In genomic region chr1:177780096-177780700, GRCh38 we compare ENCODE assay signal across 9 cellular contexts.
DNase-seq lines count a peak whose midpoint lies in the region; TF ChIP-seq lines count a peak whose summit lies in the region.
"Had no signal": no experiment of that assay in that cellular context is flagged by ENCODE, and none has a peak within 500 bp of the region (broad histone marks: within the 10 kb centered on the region; RNA-seq: fewer than 3 reads in every experiment).

No MANE protein-coding gene starts in this region.

- intact Hi-C loops in ovary (cut with DNase I) = no loop called here

- H3K27me3 ChIP-seq in skeletal muscle satellite cell (ENCODE audit: control insufficient read depth, insufficient read depth, low read length) (no peaks in the 10 kb centered on the region), ovary (no peaks in the 10 kb centered on the region)

- 21 to 28% (median 24%) methylated on average over 5 of the region's 5 CpGs for whole genome bisulfite sequencing in ovary, 3 donors

- H3K36me3 ChIP-seq in skeletal muscle satellite cell (ENCODE audit: insufficient read depth, low read length) = no peaks in the 10 kb centered on the region
- H3K36me3 ChIP-seq in ovary = no peaks in the 10 kb centered on the region

- H3K9me3 ChIP-seq in skeletal muscle satellite cell (replicated peaks; ENCODE audit: low read length) (no peaks in the 10 kb centered on the region), ovary (no peaks in the 10 kb centered on the region)

- no peak for TF ChIP-seq POLR2A in ovary (IDR thresholded peaks at IDR 0.05)

- H3K4me3 Mint-ChIP-seq in T-helper 2 cell treated with Interferon-gamma antibody and Interleukin-4, amounts not matched to agents 5 μg/mL and 100 μg/mL, for 36 hours = no peak overlapping the region
- H3K4me3 Mint-ChIP-seq: B cell had no signal

- no peaks in the 10 kb centered on the region for H3K27me3 Mint-ChIP-seq in T-helper 2 cell treated with Interferon-gamma antibody and Interleukin-4, amounts not matched to agents 5 μg/mL and 100 μg/mL, for 36 hours (ENCODE audit: low read depth)
- H3K27me3 Mint-ChIP-seq: B cell had no signal

- TF ChIP-seq EP300 in ovary (IDR thresholded peaks at IDR 0.05) = no peak

- peak in 1 of 3 donors; percentile 6 for TF ChIP-seq CTCF in ovary (IDR thresholded peaks at IDR 0.05)

- no peak overlapping the region for H3K27ac Mint-ChIP-seq in T-helper 2 cell treated with Interferon-gamma antibody and Interleukin-4, amounts not matched to agents 5 μg/mL and 100 μg/mL, for 36 hours
- H3K27ac Mint-ChIP-seq: B cell had no signal

- peak overlapping the region; percentile 50 for H3K4me2 ChIP-seq in skeletal muscle satellite cell (ENCODE audit: low read length)

- peaks cover 8% of the 10 kb centered on the region for H3K9me3 Mint-ChIP-seq in T-helper 2 cell treated with Interferon-gamma antibody and Interleukin-4, amounts not matched to agents 5 μg/mL and 100 μg/mL, for 36 hours

- DNase-seq in NCI-H2171 treated with DMSO at 0.1 percent for 48 hours (lab: John Stamatoyannopoulos, UW) (peak; percentile 30), NCI-H2171 (lab: John Stamatoyannopoulos, UW) (no peak), NCI-H1092 (lab: John Stamatoyannopoulos, UW) (peak; percentile 57), SK-N-DZ (ENCODE audit: low spot score) (peak; percentile 3), glomerular visceral epithelial cell (ENCODE audit: extremely low spot score) (peak; percentile 11), ovary (no peak)
- no peak for DNase-seq in T-helper 2 cell treated with Interferon-gamma antibody and Interleukin-4, amounts not matched to agents 5 μg/mL and 100 μg/mL, for 36 hours (ENCODE audit: low spot score)

- H3K4me3 ChIP-seq in skeletal muscle satellite cell (ENCODE audit: low read length) (no peak overlapping the region), ovary (no peak overlapping the region)

- no peaks in the 10 kb centered on the region for H3K36me3 Mint-ChIP-seq in T-helper 2 cell treated with Interferon-gamma antibody and Interleukin-4, amounts not matched to agents 5 μg/mL and 100 μg/mL, for 36 hours (ENCODE audit: low read depth)

- peak overlapping the region; percentile 35 for H3K9ac ChIP-seq in skeletal muscle satellite cell (ENCODE audit: low read depth, low read length)

- H3K4me1 ChIP-seq in skeletal muscle satellite cell (ENCODE audit: control insufficient read depth, insufficient read depth, low read length) (peaks cover 23% of the 10 kb centered on the region), ovary (ENCODE audit: insufficient read depth) (no peaks in the 10 kb centered on the region)

- no peaks in the 10 kb centered on the region for H3K4me1 Mint-ChIP-seq in T-helper 2 cell treated with Interferon-gamma antibody and Interleukin-4, amounts not matched to agents 5 μg/mL and 100 μg/mL, for 36 hours (ENCODE audit: low read depth)
- H3K4me1 Mint-ChIP-seq: B cell had no signal

- no peak overlapping the region for H3K27ac ChIP-seq in ovary

Comparison
In these comparisons a context has a peak if more than half of its experiments do, and no peak if none do; other contexts are left out.
1. DNase-seq: peak in NCI-H2171 treated with DMSO at 0.1 percent for 48 hours (single experiment), NCI-H1092 (single experiment), SK-N-DZ (single experiment) and glomerular visceral epithelial cell (single experiment); none in NCI-H2171 (single experiment), T-helper 2 cell treated with Interferon-gamma antibody and Interleukin-4, amounts not matched to agents 5 μg/mL and 100 μg/mL, for 36 hours (single experiment) and ovary (0 of 5).